9 cellular contexts compared by ENCODE assay signal in the genomic region with DNA sequence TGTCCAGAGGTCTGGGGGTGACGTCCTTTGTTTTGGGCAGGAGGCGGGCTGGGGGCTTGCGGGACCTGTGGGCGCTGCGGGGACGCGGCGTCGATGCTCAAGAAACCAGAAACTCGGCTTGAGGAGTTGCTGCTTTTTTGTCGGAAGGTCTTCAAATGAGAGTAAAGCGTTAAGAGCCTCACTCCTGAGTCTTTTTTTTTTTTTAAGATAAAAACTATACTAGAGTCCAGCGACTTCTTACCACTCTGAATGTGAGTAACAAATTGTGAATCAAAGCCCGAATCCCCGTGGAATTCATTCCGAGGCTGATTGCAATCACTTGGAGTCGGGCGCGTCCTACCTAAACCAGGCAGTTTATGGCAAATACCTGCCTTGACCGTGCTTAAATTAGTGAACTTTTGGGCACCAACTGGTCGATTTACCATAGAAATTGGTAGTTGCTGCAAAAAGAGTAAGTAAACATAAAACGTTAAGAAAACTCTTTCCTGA. TPM values are rescaled to one million over a fixed set of nuclear protein-coding genes. Genes with fewer than 3 reads are reported as not detected.
DNase-seq lines count a peak whose midpoint lies in the region; ATAC-seq and TF ChIP-seq lines count a peak whose summit lies in the region.
"Had no signal": no experiment of that assay in that cellular context is flagged by ENCODE, and none has a peak within 500 bp of the region (broad histone marks: within the 10 kb centered on the region; RNA-seq: fewer than 3 reads in every experiment).

No MANE protein-coding gene starts in this region.

- H3K4me1 Mint-ChIP-seq in activated T-helper 1 cell treated with anti-CD3 and anti-CD28 coated beads, Interleukin-12 subunit alpha, Interleukin-12 subunit beta, Interleukin-2, Interleukin-4 antibody, amounts not matched to agents 30 ng/mL and 10 ng/mL and 1 ng/mL, durations not matched to agents 14 hours and 24 hours and 36 hours (ENCODE audit: low read depth): peaks cover 45% of the 10 kb centered on the region

- peak; percentile 45 for DNase-seq in EH (ENCODE audit: low read depth)
- DNase-seq in activated T-helper 1 cell treated with anti-CD3 and anti-CD28 coated beads, Interleukin-12 subunit alpha, Interleukin-12 subunit beta, Interleukin-2, Interleukin-4 antibody, amounts not matched to agents 30 ng/mL and 10 ng/mL and 1 ng/mL, durations not matched to agents 14 hours and 24 hours and 36 hours (ENCODE audit: low spot score): no peak
- no peak for DNase-seq in right atrium auricular region (ENCODE audit: low spot score)
- no peak for DNase-seq in stimulated activated CD4-positive, alpha-beta T cell treated with anti-CD3 and anti-CD28 coated beads, Interleukin-12 subunit alpha, Interleukin-12 subunit beta, amount 100 ng/mL, for 4 hours
- DNase-seq in stimulated activated CD4-positive, alpha-beta T cell treated with anti-CD3 and anti-CD28 coated beads, Interleukin-4, amount 100 ng/mL, for 1 hour: no peak

- no peaks in the 10 kb centered on the region for H3K9me3 Mint-ChIP-seq in activated T-helper 1 cell treated with anti-CD3 and anti-CD28 coated beads, Interleukin-12 subunit alpha, Interleukin-12 subunit beta, Interleukin-2, Interleukin-4 antibody, amounts not matched to agents 30 ng/mL and 10 ng/mL and 1 ng/mL, durations not matched to agents 14 hours and 24 hours and 36 hours

- peak overlapping the region; percentile 48 for H3K27ac Mint-ChIP-seq in activated T-helper 1 cell treated with anti-CD3 and anti-CD28 coated beads, Interleukin-12 subunit alpha, Interleukin-12 subunit beta, Interleukin-2, Interleukin-4 antibody, amounts not matched to agents 30 ng/mL and 10 ng/mL and 1 ng/mL, durations not matched to agents 14 hours and 24 hours and 36 hours

- no peak for ATAC-seq in HG03039 (IDR thresholded peaks at IDR 0.05; ENCODE audit: unreplicated experiment)

- H3K4me3 ChIP-seq in HUES48 (ENCODE audit: low read depth, low read length): peak overlapping the region; percentile 88
- peak overlapping the region; percentile 66 to 95 for H3K4me3 ChIP-seq in right atrium auricular region
- peak overlapping the region; percentile 96 for H3K4me3 ChIP-seq in rectal smooth muscle tissue (ENCODE audit: low read length)

- peak overlapping the region; percentile 89 for H3K4me3 Mint-ChIP-seq in activated T-helper 1 cell treated with anti-CD3 and anti-CD28 coated beads, Interleukin-12 subunit alpha, Interleukin-12 subunit beta, Interleukin-2, Interleukin-4 antibody, amounts not matched to agents 30 ng/mL and 10 ng/mL and 1 ng/mL, durations not matched to agents 14 hours and 24 hours and 36 hours

- H3K36me3 ChIP-seq in HUES48 (ENCODE audit: control insufficient read depth, insufficient read depth, low read length) (no peaks in the 10 kb centered on the region), right atrium auricular region (no peaks in the 10 kb centered on the region), rectal smooth muscle tissue (ENCODE audit: control insufficient read depth, insufficient read depth, low read length) (no peaks in the 10 kb centered on the region)

- peaks cover 6% of the 10 kb centered on the region for H3K27me3 Mint-ChIP-seq in activated T-helper 1 cell treated with anti-CD3 and anti-CD28 coated beads, Interleukin-12 subunit alpha, Interleukin-12 subunit beta, Interleukin-2, Interleukin-4 antibody, amounts not matched to agents 30 ng/mL and 10 ng/mL and 1 ng/mL, durations not matched to agents 14 hours and 24 hours and 36 hours (ENCODE audit: insufficient read depth)

- H3K4me1 ChIP-seq in HUES48 (ENCODE audit: control insufficient read depth, insufficient read depth, low read length) (peaks cover 7% of the 10 kb centered on the region; the same call in 1 of the 2 replicates), right atrium auricular region (peaks cover 0 to 15% of the 10 kb centered on the region in 2 donors), rectal smooth muscle tissue (ENCODE audit: control insufficient read depth, insufficient read depth, low read length) (no peaks in the 10 kb centered on the region)

- H3K36me3 Mint-ChIP-seq in activated T-helper 1 cell treated with anti-CD3 and anti-CD28 coated beads, Interleukin-12 subunit alpha, Interleukin-12 subunit beta, Interleukin-2, Interleukin-4 antibody, amounts not matched to agents 30 ng/mL and 10 ng/mL and 1 ng/mL, durations not matched to agents 14 hours and 24 hours and 36 hours (ENCODE audit: low read depth): peaks cover 10% of the 10 kb centered on the region

- TF ChIP-seq CTCF in right atrium auricular region (IDR thresholded peaks at IDR 0.05): no peak

- intact Hi-C loops in activated T-helper 1 cell treated with anti-CD3 and anti-CD28 coated beads, Interleukin-12 subunit alpha, Interleukin-12 subunit beta, Interleukin-2, Interleukin-4 antibody, amounts not matched to agents 30 ng/mL and 10 ng/mL and 1 ng/mL, durations not matched to agents 14 hours and 24 hours and 36 hours (cut with micrococcal nuclease): loop anchor here (1.0 to 5.0 kb wide), 6 partner anchors 86 to 235 kb away; partner anchors contain the start of genes CLCC1, ELAPOR1, PRPF38B and WDR47

- H3K27me3 ChIP-seq in HUES48 (ENCODE audit: control insufficient read depth, insufficient read depth, low read length) (peaks cover 10% of the 10 kb centered on the region), right atrium auricular region (no peaks in the 10 kb centered on the region), rectal smooth muscle tissue (ENCODE audit: control insufficient read depth, insufficient read depth, low read length) (no peaks in the 10 kb centered on the region)

- H3K9me3 ChIP-seq in HUES48 (ENCODE audit: control insufficient read depth, insufficient read depth, low read length) (no peaks in the 10 kb centered on the region), right atrium auricular region (no peaks in the 10 kb centered on the region)

- H3K27ac ChIP-seq in HUES48 (ENCODE audit: low read depth, low read length): no peak overlapping the region
- peak overlapping the region; percentile 49 to 84 for H3K27ac ChIP-seq in right atrium auricular region
- H3K27ac ChIP-seq in rectal smooth muscle tissue (ENCODE audit: low read depth, low read length): peak overlapping the region; percentile 76

- peak overlapping the region; percentile 42 for H3K9ac ChIP-seq in HUES48 (ENCODE audit: low read depth, low read length)
- H3K9ac ChIP-seq in rectal smooth muscle tissue (ENCODE audit: low read length): peak overlapping the region; percentile 38

RNA-seq across cellular contexts. Expression of gene GPSM2, which starts 0.6 kb away (rescaled TPM):
- total RNA-seq in activated T-helper 1 cell treated with anti-CD3 and anti-CD28 coated beads, Interleukin-12 subunit alpha, Interleukin-12 subunit beta, Interleukin-2, Interleukin-4 antibody, amounts not matched to agents 30 ng/mL and 10 ng/mL and 1 ng/mL, durations not matched to agents 14 hours and 24 hours and 36 hours: 8.4 and 9.5 TPM in 2 replicates
- total RNA-seq in right atrium auricular region: 10 to 100 TPM in 1 of 2 donors, 1 to 10 TPM in 1; 7.9 to 17.2 TPM

RNA-seq across cellular contexts. Expression of gene AKNAD1, which starts 20.5 kb away (rescaled TPM):
- not detected in 2 replicates for total RNA-seq in activated T-helper 1 cell treated with anti-CD3 and anti-CD28 coated beads, Interleukin-12 subunit alpha, Interleukin-12 subunit beta, Interleukin-2, Interleukin-4 antibody, amounts not matched to agents 30 ng/mL and 10 ng/mL and 1 ng/mL, durations not matched to agents 14 hours and 24 hours and 36 hours
- total RNA-seq in right atrium auricular region: not detected
- total RNA-seq: activated CD8-positive, alpha-beta memory T cell treated with anti-CD3 and anti-CD28 coated beads for 36 hours had no signal
